19 cellular contexts compared by ENCODE assay signal in the genomic region with DNA sequence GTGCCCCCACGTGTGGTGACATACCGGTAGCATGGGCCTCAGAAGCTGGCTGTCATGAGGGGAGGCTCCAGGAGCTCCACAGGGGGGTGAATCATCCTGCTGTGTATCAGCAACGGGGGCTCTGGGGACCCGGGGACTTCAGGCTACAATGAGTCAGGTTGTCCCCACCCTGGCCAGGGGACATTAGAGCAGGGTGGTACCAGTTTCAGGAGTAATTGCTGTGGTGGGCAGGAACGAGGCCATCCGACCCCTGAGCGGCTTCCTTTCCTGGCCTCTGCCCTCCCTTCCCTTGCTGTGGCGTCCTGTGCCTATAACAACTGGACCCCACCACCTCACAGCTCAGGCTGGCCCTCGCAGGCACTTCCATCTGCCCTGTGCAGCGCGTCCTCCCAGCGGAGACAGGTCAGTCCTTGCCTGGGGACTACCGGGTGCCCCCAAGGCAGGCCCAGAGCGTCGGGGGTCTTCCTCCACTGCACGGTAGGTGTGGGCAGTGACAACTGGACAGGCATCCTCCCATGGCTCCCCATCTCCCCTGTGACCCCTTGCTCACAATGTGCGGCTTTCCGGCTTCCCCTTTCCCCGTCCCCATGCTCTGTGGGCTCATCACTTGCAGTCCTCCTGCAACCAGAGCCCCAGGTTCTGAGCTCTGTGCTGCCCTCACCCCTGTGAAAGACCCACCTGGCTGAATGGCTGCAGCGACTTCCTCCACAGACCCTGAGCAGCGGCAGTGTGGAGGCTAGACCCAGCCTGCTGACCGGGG. TPM values are rescaled to one million over a fixed set of nuclear protein-coding genes. Genes with fewer than 3 reads are reported as not detected.
A peak's percentile ranks its signal among the peaks of the same experiment; 100 is the strongest.
DNase-seq lines count a peak whose midpoint lies in the region; FAIRE-seq and TF ChIP-seq lines count a peak whose summit lies in the region.
"Had no signal": no experiment of that assay in that cellular context is flagged by ENCODE, and none has a peak within 500 bp of the region (broad histone marks: within the 10 kb centered on the region; RNA-seq: fewer than 3 reads in every experiment).

No MANE protein-coding gene starts in this region.

- no peaks in the 10 kb centered on the region for H4K20me1 ChIP-seq in H1 (replicated peaks in 1 of 2; ENCODE audit: control insufficient read depth in 1 of 2, insufficient read depth in 2 of 2, low read length in 2 of 2)

- no peaks in the 10 kb centered on the region for H3K23me2 ChIP-seq in H1 (ENCODE audit: low read depth, low read length)

- no peak overlapping the region for H3K23ac ChIP-seq in H1 (ENCODE audit: insufficient read length)

- no peak for TF ChIP-seq EP300 in H1 (IDR thresholded peaks at IDR 0.05; ENCODE audit: borderline replicate concordance in 1 of 2, low read depth in 2 of 2, low read length in 2 of 2)

- H3K27me3 Mint-ChIP-seq in activated naive CD4-positive, alpha-beta T cell treated with anti-CD3 and anti-CD28 coated beads, Interleukin-2, amount 10 ng/mL, durations not matched to agents 7 days and 5 days: no peaks in the 10 kb centered on the region

- H3K14ac ChIP-seq in H1 (ENCODE audit: insufficient read length): no peak overlapping the region

- H3K4ac ChIP-seq in H1 (replicated peaks; ENCODE audit: insufficient read length, low read depth, low read length): no peak overlapping the region

- CTCF ChIA-PET in H1 (lab: Charles Lee; ENCODE audit: partially characterized antibody): interaction anchor here (0.7 kb wide), 1 partner anchor 56 kb away, joined by 3 read pairs; no protein-coding TSS in a partner anchor
- CTCF ChIA-PET in activated naive CD4-positive, alpha-beta T cell treated with anti-CD3 and anti-CD28 coated beads, Interleukin-2, amount 10 ng/mL, durations not matched to agents 7 days and 5 days (lab: Charles Lee): no interaction called here

- peak; percentile 7 for DNase-seq in AG20443 (ENCODE audit: low spot score)
- DNase-seq in H1 (ENCODE audit: low read depth in 1 of 2, low spot score in 2 of 2): no peak
- DNase-seq in iPS-NIHi7 (ENCODE audit: extremely low spot score): peak; percentile 8
- peak; percentile 60 for DNase-seq in posterior vena cava (ENCODE audit: low spot score)
- no peak for DNase-seq in RPMI8226
- no peak for DNase-seq in activated naive CD4-positive, alpha-beta T cell treated with anti-CD3 and anti-CD28 coated beads, Interleukin-2, amount 10 ng/mL, durations not matched to agents 7 days and 5 days
- DNase-seq in activated naive CD4-positive, alpha-beta T cell (lab: John Stamatoyannopoulos, UW): no peak
- DNase-seq in HPDE6-E6E7 (ENCODE audit: extremely low spot score): no peak
- DNase-seq: AML-193; Caco-2; KG1; NCI-H1092; NCI-H1694; NCI-H2107; NCI-H226; NCI-H526 treated with DMSO at 0.1 percent for 48 hours; NK-92 treated with Interleukin-12 subunit alpha and Interleukin-12 subunit beta, amount 100 ng/mL, for 24 hours had no signal

- H3K4me3 ChIP-seq in H1 (ENCODE audit: extremely low read depth in 1 of 4, insufficient read depth in 2 of 4, low read depth in 3 of 4, low read length in 4 of 4): no peak overlapping the region

- H3K4me1 ChIP-seq in H1 (replicated peaks in 1 of 4; ENCODE audit: control insufficient read depth in 3 of 4, insufficient read depth in 4 of 4, low read length in 3 of 4): peaks cover 0 to 3% (median 0%) of the 10 kb centered on the region in 4 experiments; a peak in 1 of 7 replicates
- H3K4me1 ChIP-seq: Caco-2 had no signal

- no peak overlapping the region for H3K9ac ChIP-seq in H1 (replicated peaks in 1 of 4; ENCODE audit: extremely low read depth in 1 of 4, low read depth in 3 of 4, low read length in 3 of 4)

- H3K27me3 ChIP-seq in H1 (replicated peaks in 1 of 4; ENCODE audit: control insufficient read depth in 3 of 4, extremely low read depth in 1 of 4, insufficient read depth in 3 of 4, low read length in 3 of 4): no peaks in the 10 kb centered on the region

- H4K5ac ChIP-seq in H1 (ENCODE audit: insufficient read length, low read depth, low read length): no peak overlapping the region

- H2BK12ac ChIP-seq in H1 (ENCODE audit: low read depth, low read length): no peak overlapping the region; the same call in 1 of the 2 replicates

- H3K9me3 ChIP-seq in H1 (ENCODE audit: insufficient read depth in 2 of 2, low read depth in 1 of 2, low read length in 1 of 2): peaks cover 5 to 12% of the 10 kb centered on the region in 2 experiments; a peak in 3 of 4 replicates

- POLR2A ChIA-PET in H1 (lab: Charles Lee; ENCODE audit: partially characterized antibody): interaction anchor here (1.0 kb wide), 1 partner anchor 101 kb away, joined by 3 read pairs; no protein-coding TSS in a partner anchor

- no peak for TF ChIP-seq CTCF in H1 (IDR thresholded peaks at IDR 0.05; ENCODE audit: control extremely low read depth in 1 of 3, insufficient read depth in 1 of 3, low read depth in 1 of 3, low read length in 3 of 3)

- no peaks in the 10 kb centered on the region for H3K36me3 Mint-ChIP-seq in activated naive CD4-positive, alpha-beta T cell treated with anti-CD3 and anti-CD28 coated beads, Interleukin-2, amount 10 ng/mL, durations not matched to agents 7 days and 5 days

- H3K27ac ChIP-seq in H1 (ENCODE audit: low read depth, low read length): no peak overlapping the region

- no peak overlapping the region for H4K91ac ChIP-seq in H1 (replicated peaks; ENCODE audit: insufficient read length, low read length)

- intact Hi-C loops in posterior vena cava (cut with DNase I): no loop called here

- H2AK5ac ChIP-seq in H1 (ENCODE audit: low read depth, low read length): no peak overlapping the region; the same call in 1 of the 2 replicates

- no peaks in the 10 kb centered on the region for H3K79me1 ChIP-seq in H1 (ENCODE audit: low read depth, low read length)

- no peaks in the 10 kb centered on the region for H3K36me3 ChIP-seq in H1 (ENCODE audit: control insufficient read depth in 2 of 4, insufficient read depth in 4 of 4, low read length in 3 of 4)

- H2BK5ac ChIP-seq in H1 (ENCODE audit: low read depth, low read length): no peak overlapping the region

- no peak overlapping the region for H2AFZ ChIP-seq in H1 (ENCODE audit: low read length)

- H3K56ac ChIP-seq in H1 (replicated peaks; ENCODE audit: insufficient read length, low read depth, low read length): no peak overlapping the region

- no peak overlapping the region for H2BK15ac ChIP-seq in H1 (ENCODE audit: low read length)

- 92% methylated on average over 21 of the region's 22 CpGs; no CpG with 5 or more reads in 1 of the 2 experiments for WGBS in H1 (ENCODE audit: extremely low coverage in 1 of 2, insufficient coverage in 1 of 2, insufficient read length in 1 of 2, insufficient replicate concordance in 2 of 2, low coverage in 1 of 2, low lambda C conversion rate in 2 of 2, missing lambda C conversion rate in 1 of 2), 2 experiments

- H2BK120ac ChIP-seq in H1 (replicated peaks; ENCODE audit: low read depth, low read length): no peak overlapping the region

- no peaks in the 10 kb centered on the region for H3K4me1 Mint-ChIP-seq in activated naive CD4-positive, alpha-beta T cell treated with anti-CD3 and anti-CD28 coated beads, Interleukin-2, amount 10 ng/mL, durations not matched to agents 7 days and 5 days

- no peak overlapping the region for H3K4me3 Mint-ChIP-seq in activated naive CD4-positive, alpha-beta T cell treated with anti-CD3 and anti-CD28 coated beads, Interleukin-2, amount 10 ng/mL, durations not matched to agents 7 days and 5 days

- H3K79me2 ChIP-seq in H1 (ENCODE audit: control insufficient read depth in 1 of 2, insufficient read depth in 2 of 2, low read length in 2 of 2): no peaks in the 10 kb centered on the region

- H3K27ac Mint-ChIP-seq in activated naive CD4-positive, alpha-beta T cell treated with anti-CD3 and anti-CD28 coated beads, Interleukin-2, amount 10 ng/mL, durations not matched to agents 7 days and 5 days: no peak overlapping the region

- peaks cover 8% of the 10 kb centered on the region for H3K9me3 Mint-ChIP-seq in activated naive CD4-positive, alpha-beta T cell treated with anti-CD3 and anti-CD28 coated beads, Interleukin-2, amount 10 ng/mL, durations not matched to agents 7 days and 5 days

- TF ChIP-seq RAD21 in H1 (IDR thresholded peaks at IDR 0.05 in 1 of 2, conservative IDR thresholded peaks at IDR 0.05 in 1 of 2; ENCODE audit: low read depth in 2 of 2, low read length in 2 of 2): no peak

- peak overlapping the region; percentile 61; the same call in 1 of the 2 replicates for H2BK20ac ChIP-seq in H1 (ENCODE audit: low read length)

- H3K18ac ChIP-seq in H1 (ENCODE audit: extremely low read depth, low read length): no peak overlapping the region

- H3K4me2 ChIP-seq in H1 (ENCODE audit: insufficient read depth in 1 of 2, low read depth in 2 of 2, low read length in 2 of 2): no peak overlapping the region

- H4K8ac ChIP-seq in H1 (ENCODE audit: extremely low read depth, insufficient read depth, low read length): no peak overlapping the region; the same call in 1 of the 2 replicates

- no peak for FAIRE-seq in H1 (lab: Jason Lieb, UNC)
- FAIRE-seq: GM12892, GM19239 had no signal

- no peak for TF ChIP-seq POLR2A in H1 (IDR thresholded peaks at IDR 0.05; ENCODE audit: control extremely low read depth in 1 of 2, low read depth in 2 of 2, low read length in 2 of 2)

TF ChIP-seq in H1, 55 proteins besides CTCF, POLR2A, EP300 and RAD21 (continues in another document):
- TF ChIP-seq SUZ12 (IDR thresholded peaks at IDR 0.05; ENCODE audit: low read length) (no peak), TCF12 (IDR thresholded peaks at IDR 0.05; ENCODE audit: low read depth, low read length) (no peak), GTF2F1 (IDR thresholded peaks at IDR 0.05; ENCODE audit: borderline replicate concordance, low read depth, low read length) (no peak), BCL11A (IDR thresholded peaks at IDR 0.05; ENCODE audit: low read depth in 2 of 2, low read length in 2 of 2) (no peak), BACH1 (IDR thresholded peaks at IDR 0.05; ENCODE audit: low read length) (no peak)

RNA-seq across cellular contexts. Expression of a gene that starts 57.0 kb away (rescaled TPM):
- total RNA-seq in H1 (2021; fragmentation: NEBNext Ultra II Directional; extraction: Animal tissue kit (Norgen Biotek cat#: 25700)): 17.4 and 19.5 TPM in 2 replicates
- polyA plus RNA-seq in H1 (2011; rRNA removed): 15.7 and 27.1 TPM in 2 replicates
- 18.4 TPM for polyA plus RNA-seq in H1 (2011; cell fraction: cytosol; rRNA removed)
- polyA plus RNA-seq in H1 (2011; cell fraction: nucleus; rRNA removed): 25.2 TPM
- polyA plus RNA-seq in H1 (2012, experiment 1 of 2): 9.7 to 11.7 TPM (median 11.4 TPM) in 4 replicates
- 12.0 TPM for polyA plus RNA-seq in H1 (2012, experiment 2 of 2)
- 7.1 TPM for polyA plus RNA-seq in H1 (2013, experiment 1 of 2)
- 6.9 TPM for polyA plus RNA-seq in H1 (2013, experiment 2 of 2)
- polyA minus RNA-seq in H1 (2011; rRNA and poly(A)+ RNA removed): 5.5 and 8.5 TPM in 2 replicates
- 10.0 TPM for polyA minus RNA-seq in H1 (2011; cell fraction: cytosol; rRNA and poly(A)+ RNA removed)
- polyA minus RNA-seq in H1 (2011; cell fraction: nucleus; rRNA and poly(A)+ RNA removed): 19.5 TPM
- 10 to 100 TPM; 10.6 to 15.5 TPM for total RNA-seq in posterior vena cava

Comparison
In these comparisons a context has a peak if more than half of its experiments do, and no peak if none do; other contexts are left out.
1. DNase-seq: peak in AG20443 (single experiment), iPS-NIHi7 (single experiment) and posterior vena cava (single experiment); none in H1 (0 of 2), RPMI8226 (single experiment), activated naive CD4-positive, alpha-beta T cell treated with anti-CD3 and anti-CD28 coated beads, Interleukin-2, amount 10 ng/mL, durations not matched to agents 7 days and 5 days (single experiment), activated naive CD4-positive, alpha-beta T cell (0 of 4) and HPDE6-E6E7 (single experiment).